8 cellular contexts compared by ENCODE assay signal in genomic region chr2:26764906-26765305, GRCh38. TPM values are rescaled to one million over a fixed set of nuclear protein-coding genes. Genes with fewer than 3 reads are reported as not detected.
DNase-seq lines count a peak whose midpoint lies in the region; ATAC-seq and TF ChIP-seq lines count a peak whose summit lies in the region.

No MANE protein-coding gene starts in this region.

- no peaks in the 10 kb centered on the region for H3K9me3 Mint-ChIP-seq in MCF 10A (ENCODE audit: unreplicated experiment)

- intact Hi-C loops in heart left ventricle (cut with DNase I) (no loop called here), Right ventricle myocardium inferior (cut with DNase I) (no loop called here), MCF 10A (cut with micrococcal nuclease) (no loop called here), upper lobe of right lung (cut with DNase I) (no loop called here)

- peak overlapping the region; percentile 95 to 99 for H3K4ac ChIP-seq in mesenchymal stem cell (ENCODE audit: low read depth in 1 of 2, low read length in 2 of 2)

- H3K9me3 ChIP-seq in heart left ventricle (no peaks in the 10 kb centered on the region), mesenchymal stem cell (ENCODE audit: control insufficient read depth, low read length) (no peaks in the 10 kb centered on the region), upper lobe of right lung (no peaks in the 10 kb centered on the region)

- H3K4me1 ChIP-seq in heart left ventricle (peaks cover 7 to 61% (median 35%) of the 10 kb centered on the region in 12 donors), mesenchymal stem cell (ENCODE audit: control insufficient read depth, insufficient read depth, low read depth, low read length) (peaks cover 41% of the 10 kb centered on the region), upper lobe of right lung (peaks cover 43% of the 10 kb centered on the region)

- H3K27me3 Mint-ChIP-seq in MCF 10A (ENCODE audit: insufficient read depth, unreplicated experiment), result no peaks in the 10 kb centered on the region

- TF ChIP-seq POLR2A in heart left ventricle (IDR thresholded peaks at IDR 0.05), result no peak

- H3K36me3 Mint-ChIP-seq in MCF 10A (ENCODE audit: insufficient read depth, unreplicated experiment), result peaks cover 6% of the 10 kb centered on the region

- peaks cover 0 to 9% (median 0%) of the 10 kb centered on the region in 9 donors for H3K36me3 ChIP-seq in heart left ventricle
- peaks cover 4 to 12% of the 10 kb centered on the region in 2 experiments for H3K36me3 ChIP-seq in mesenchymal stem cell (ENCODE audit: control insufficient read depth in 1 of 2, insufficient read depth in 2 of 2, low read depth in 1 of 2, low read length in 2 of 2)
- no peaks in the 10 kb centered on the region for H3K36me3 ChIP-seq in upper lobe of right lung

- H2BK120ac ChIP-seq in mesenchymal stem cell (ENCODE audit: low read depth, low read length), result peak overlapping the region; percentile 96

- H2AK5ac ChIP-seq in mesenchymal stem cell (ENCODE audit: low read length, severe bottlenecking), result no peak overlapping the region

- peak overlapping the region; percentile 73 for H3K4me3 Mint-ChIP-seq in MCF 10A (ENCODE audit: unreplicated experiment)

- POLR2A ChIA-PET in MCF 10A (lab: Yijun Ruan, JAX), result interaction anchor here (1.6 to 2.1 kb wide), 3 partner anchors 7 to 21 kb away, joined by 3 to 9 read pairs (median 5); partner anchors contain the start of gene CENPA

- peak overlapping the region; percentile 98 for H3K9ac ChIP-seq in mesenchymal stem cell (ENCODE audit: low read length)

- H3K4me1 Mint-ChIP-seq in MCF 10A (ENCODE audit: insufficient read depth, unreplicated experiment), result peaks cover 25% of the 10 kb centered on the region

- no TSS peak for BruUV-seq in MCF 10A (replicated peaks; lab: Mats Ljungman, UMichigan)

- H4K91ac ChIP-seq in mesenchymal stem cell (ENCODE audit: low read length), result peak overlapping the region; percentile 88

- H3K14ac ChIP-seq in mesenchymal stem cell (ENCODE audit: low read length in 2 of 2), result peak overlapping the region in 1 of 2 experiments; percentile 59

- H4K8ac ChIP-seq in mesenchymal stem cell (ENCODE audit: low read length), result peak overlapping the region; percentile 95

- H3K27ac Mint-ChIP-seq in MCF 10A (ENCODE audit: low read depth, unreplicated experiment), result peak overlapping the region; percentile 86

- CTCF ChIA-PET in MCF 10A (lab: Yijun Ruan, JAX), result interaction anchor here (0.6 to 1.8 kb wide), 3 partner anchors 9 to 159 kb away, joined by 3 to 5 read pairs (median 4); no protein-coding TSS in a partner anchor

- ATAC-seq in heart left ventricle (no peak), Right ventricle myocardium inferior (no peak), upper lobe of right lung (no peak), esophagus mucosa (no peak), HG02798 (IDR thresholded peaks at IDR 0.05; ENCODE audit: poor library complexity, unreplicated experiment) (no peak), GM19328 (IDR thresholded peaks at IDR 0.05; ENCODE audit: unreplicated experiment) (no peak)

- peak overlapping the region in 1 of 2 experiments; percentile 78 for H3K23ac ChIP-seq in mesenchymal stem cell (ENCODE audit: low read length in 2 of 2)

- H2BK12ac ChIP-seq in mesenchymal stem cell (ENCODE audit: low read length in 2 of 2), result peak overlapping the region in 1 of 2 experiments; percentile 45

- TF ChIP-seq CTCF in heart left ventricle (IDR thresholded peaks at IDR 0.05) (no peak), MCF 10A (IDR thresholded peaks at IDR 0.05; ENCODE audit: unreplicated experiment) (no peak), upper lobe of right lung (IDR thresholded peaks at IDR 0.05) (no peak)

- no peak overlapping the region for H2BK5ac ChIP-seq in mesenchymal stem cell (ENCODE audit: low read depth, low read length, poor library complexity, severe bottlenecking)

- DNase-seq in heart left ventricle (no peak), Right ventricle myocardium inferior (ENCODE audit: missing footprints) (no peak), MCF 10A (ENCODE audit: unreplicated experiment) (no peak), mesenchymal stem cell (no peak), upper lobe of right lung (no peak)

- peak overlapping the region; percentile 92 for H3K4me2 ChIP-seq in mesenchymal stem cell (ENCODE audit: low read length, poor library complexity, severe bottlenecking)

- H2BK15ac ChIP-seq in mesenchymal stem cell (ENCODE audit: low read depth, poor library complexity, severe bottlenecking), result peak overlapping the region; percentile 17

- H3K18ac ChIP-seq in mesenchymal stem cell (ENCODE audit: low read depth in 1 of 2, low read length in 2 of 2), result peak overlapping the region; percentile 99 to 100

- H3K79me1 ChIP-seq in mesenchymal stem cell (replicated peaks; ENCODE audit: low read length, poor library complexity, severe bottlenecking), result peaks cover 18% of the 10 kb centered on the region

- H3K27ac ChIP-seq in heart left ventricle (peak overlapping the region; percentile 84 to 96 (median 91)), mesenchymal stem cell (ENCODE audit: low read length, poor library complexity, severe bottlenecking) (no peak overlapping the region), upper lobe of right lung (peak overlapping the region; percentile 95)

- no peak overlapping the region for H2AFZ ChIP-seq in mesenchymal stem cell (ENCODE audit: low read depth, low read length)

- H3K4me3 ChIP-seq in heart left ventricle, result peak overlapping the region; percentile 69 to 97 (median 86)
- peak overlapping the region; percentile 91 to 96 for H3K4me3 ChIP-seq in mesenchymal stem cell (ENCODE audit: insufficient read depth in 1 of 2, low read depth in 1 of 2, low read length in 2 of 2)
- peak overlapping the region; percentile 95 for H3K4me3 ChIP-seq in upper lobe of right lung

- 22 to 43% (median 26%) methylated on average over 3 of the region's 3 CpGs for WGBS in heart left ventricle, 4 donors
- 40% methylated on average over 3 of the region's 3 CpGs for WGBS in mesenchymal stem cell

- no peaks in the 10 kb centered on the region for H3K27me3 ChIP-seq in heart left ventricle
- H3K27me3 ChIP-seq in mesenchymal stem cell (ENCODE audit: control insufficient read depth in 1 of 2, insufficient read depth in 1 of 2, low read length in 2 of 2), result no peaks in the 10 kb centered on the region
- H3K27me3 ChIP-seq in upper lobe of right lung, result no peaks in the 10 kb centered on the region

RNA-seq across cellular contexts. Expression of gene SLC35F6, which starts 0.8 kb away (rescaled TPM):
- 10 to 100 TPM; 17.2 to 70.5 (median 27.2) TPM for total RNA-seq in heart left ventricle
- polyA plus RNA-seq in heart left ventricle, result 10 to 100 TPM; 14.4 to 28.3 TPM
- 20.3 TPM for total RNA-seq in Right ventricle myocardium inferior
- total RNA-seq in MCF 10A (2022), result 76.9 and 110 TPM in 2 replicates
- 62.3 TPM for polyA plus RNA-seq in mesenchymal stem cell (2013, experiment 1 of 2)
- polyA plus RNA-seq in mesenchymal stem cell (2013, experiment 2 of 2), result 60.2 TPM
- total RNA-seq in upper lobe of right lung, result 42.2 TPM
- total RNA-seq in esophagus mucosa, result 42.7 TPM

RNA-seq across cellular contexts. Expression of gene CENPA, which starts 20.9 kb away (rescaled TPM):
- 10 to 100 TPM in 2 of 9 donors, 1 to 10 TPM in 5, under 1 TPM in 1, not detected in 1; 0.35 to 26.8 (median 4.4) TPM for total RNA-seq in heart left ventricle
- polyA plus RNA-seq in heart left ventricle, result 1 to 10 TPM in 1 of 2 donors, under 1 TPM in 1; 0.25 to 2.1 TPM
- total RNA-seq in Right ventricle myocardium inferior, result 0.65 TPM
- total RNA-seq in MCF 10A (2022), result 19.7 and 35.1 TPM in 2 replicates
- polyA plus RNA-seq in mesenchymal stem cell (2013, experiment 1 of 2), result 3.5 TPM
- 3.1 TPM for polyA plus RNA-seq in mesenchymal stem cell (2013, experiment 2 of 2)
- 0.78 TPM for total RNA-seq in upper lobe of right lung
- total RNA-seq in esophagus mucosa, result 10.2 TPM
